18 cellular contexts compared by ENCODE assay signal in genomic region chr18:9787716-9788115, GRCh38.
DNase-seq lines count a peak whose midpoint lies in the region; ATAC-seq and TF ChIP-seq lines count a peak whose summit lies in the region.
"Had no signal": no experiment of that assay in that cellular context is flagged by ENCODE, and none has a peak within 500 bp of the region (broad histone marks: within the 10 kb centered on the region; RNA-seq: fewer than 3 reads in every experiment).

No MANE protein-coding gene starts in this region.

- no peak overlapping the region for H2AFZ ChIP-seq in fibroblast of lung (ENCODE audit: low read length)

- H3K9me3 ChIP-seq in fibroblast of lung (ENCODE audit: control insufficient read depth, insufficient read depth, low read depth, low read length) (no peaks in the 10 kb centered on the region), upper lobe of right lung (no peaks in the 10 kb centered on the region)
- H3K9me3 ChIP-seq: BLaER1, SJCRH30 had no signal

- intact Hi-C loops in upper lobe of right lung (cut with DNase I) (no loop called here), Right ventricle myocardium inferior (cut with DNase I) (no loop called here)

- TF ChIP-seq CTCF in fibroblast of lung (conservative IDR thresholded peaks at IDR 0.05 in 1 of 2, IDR thresholded peaks at IDR 0.05 in 1 of 2; ENCODE audit: low read depth in 1 of 2, low read length in 2 of 2), result no peak
- TF ChIP-seq CTCF in upper lobe of right lung (IDR thresholded peaks at IDR 0.05), result no peak

- peak; percentile 50 for DNase-seq in HS-5 (ENCODE audit: low read depth)
- DNase-seq in RPMI7951 (ENCODE audit: low read depth), result peak; percentile 60
- peak; percentile 64 to 87 for DNase-seq in fibroblast of lung (ENCODE audit: low read depth in 2 of 2)
- no peak for DNase-seq in upper lobe of right lung
- DNase-seq in Right ventricle myocardium inferior (ENCODE audit: missing footprints), result no peak
- DNase-seq in activated T-cell treated with anti-CD3 and anti-CD28 coated beads, Interleukin-2, amount 50 U/mL, for 4 hours, result no peak
- DNase-seq: activated CD8-positive, alpha-beta memory T cell treated with anti-CD3 and anti-CD28 coated beads for 24 hours; caudate nucleus; islet precursor cell; NCI-H1694 treated with DMSO at 0.1 percent for 48 hours; SJCRH30; stimulated activated CD4-positive, alpha-beta T cell treated with anti-CD3 and anti-CD28 coated beads, Interleukin-4, amount 100 ng/mL, for 24 hours had no signal

- H3K9me3 Mint-ChIP-seq in activated T-cell treated with anti-CD3 and anti-CD28 coated beads, Interleukin-2, amount 50 U/mL, for 4 hours, result peaks cover 12% of the 10 kb centered on the region
- H3K9me3 Mint-ChIP-seq: natural killer cell treated with Interleukin-12 subunit alpha and Interleukin-12 subunit beta and Interleukin-15 and Interleukin-18, amount 100 ng/mL, for 72 hours; T-helper 2 cell treated with Interferon-gamma antibody and Interleukin-4, amounts not matched to agents 5 μg/mL and 100 μg/mL, for 36 hours had no signal

- H4K20me1 ChIP-seq in fibroblast of lung (ENCODE audit: control insufficient read depth, extremely low read depth, insufficient read depth, low read length), result no peaks in the 10 kb centered on the region
- H4K20me1 ChIP-seq: BLaER1 had no signal

- H3K27me3 ChIP-seq in fibroblast of lung (ENCODE audit: control insufficient read depth, insufficient read depth, low read length), result no peaks in the 10 kb centered on the region
- H3K27me3 ChIP-seq in upper lobe of right lung, result no peaks in the 10 kb centered on the region
- H3K27me3 ChIP-seq: BLaER1, SJCRH30 had no signal

- H3K27me3 Mint-ChIP-seq in activated T-cell treated with anti-CD3 and anti-CD28 coated beads, Interleukin-2, amount 50 U/mL, for 4 hours (ENCODE audit: low read depth), result peaks cover 4% of the 10 kb centered on the region

- no peaks in the 10 kb centered on the region for H3K4me1 ChIP-seq in fibroblast of lung (ENCODE audit: control insufficient read depth, extremely low read depth, insufficient read depth, low read length)
- H3K4me1 ChIP-seq in upper lobe of right lung, result no peaks in the 10 kb centered on the region
- H3K4me1 ChIP-seq: BLaER1, SJCRH30 had no signal

- no peak overlapping the region for H3K9ac ChIP-seq in fibroblast of lung (ENCODE audit: insufficient read depth, low read length)
- H3K9ac ChIP-seq: BLaER1 had no signal

- no peak overlapping the region for H3K4me2 ChIP-seq in fibroblast of lung (ENCODE audit: extremely low read depth, insufficient read depth, low read length)
- H3K4me2 ChIP-seq: BLaER1 had no signal

- no peaks in the 10 kb centered on the region for H3K4me1 Mint-ChIP-seq in activated T-cell treated with anti-CD3 and anti-CD28 coated beads, Interleukin-2, amount 50 U/mL, for 4 hours (ENCODE audit: low read depth)

- no peaks in the 10 kb centered on the region for H3K79me2 ChIP-seq in fibroblast of lung (ENCODE audit: control insufficient read depth, insufficient read depth, low read length)

- H3K36me3 ChIP-seq in fibroblast of lung (ENCODE audit: control insufficient read depth, insufficient read depth, low read length) (no peaks in the 10 kb centered on the region), upper lobe of right lung (no peaks in the 10 kb centered on the region)
- H3K36me3 ChIP-seq: BLaER1, SJCRH30 had no signal

- peak; percentile 69 for ATAC-seq in upper lobe of right lung
- ATAC-seq in Right ventricle myocardium inferior, result no peak
- no peak for ATAC-seq in GM21447 (IDR thresholded peaks at IDR 0.05; ENCODE audit: unreplicated experiment)
- no peak for ATAC-seq in activated T-cell treated with anti-CD3 and anti-CD28 coated beads, Interleukin-2, amount 50 U/mL, for 4 hours
- ATAC-seq: GM12878; natural killer cell treated with Interleukin-12 subunit alpha and Interleukin-12 subunit beta and Interleukin-15 and Interleukin-18, amount 100 ng/mL, for 72 hours had no signal

- no peaks in the 10 kb centered on the region for H3K36me3 Mint-ChIP-seq in activated T-cell treated with anti-CD3 and anti-CD28 coated beads, Interleukin-2, amount 50 U/mL, for 4 hours (ENCODE audit: insufficient read depth)
- H3K36me3 Mint-ChIP-seq: natural killer cell treated with Interleukin-12 subunit alpha and Interleukin-12 subunit beta and Interleukin-15 and Interleukin-18, amount 100 ng/mL, for 72 hours had no signal

- H3K27ac ChIP-seq in fibroblast of lung (ENCODE audit: insufficient read depth, low read length) (no peak overlapping the region), upper lobe of right lung (no peak overlapping the region)
- H3K27ac ChIP-seq: BLaER1, SJCRH30 had no signal

- H3K4me3 ChIP-seq in fibroblast of lung (replicated peaks in 1 of 4; ENCODE audit: control extremely low read depth in 1 of 4, insufficient read depth in 1 of 4, low read depth in 3 of 4, low read length in 4 of 4) (no peak overlapping the region), upper lobe of right lung (no peak overlapping the region)
- H3K4me3 ChIP-seq: BLaER1, GM12878, SJCRH30, skin epidermis had no signal

- H3K4me3 Mint-ChIP-seq in activated T-cell treated with anti-CD3 and anti-CD28 coated beads, Interleukin-2, amount 50 U/mL, for 4 hours, result no peak overlapping the region
- H3K4me3 Mint-ChIP-seq: natural killer cell treated with Interleukin-12 subunit alpha and Interleukin-12 subunit beta and Interleukin-15 and Interleukin-18, amount 100 ng/mL, for 72 hours; T-helper 2 cell treated with Interferon-gamma antibody and Interleukin-4, amounts not matched to agents 5 μg/mL and 100 μg/mL, for 36 hours had no signal

Comparison
In these comparisons a context has a peak if more than half of its experiments do, and no peak if none do; other contexts are left out.
1. DNase-seq: peak in HS-5 (single experiment), RPMI7951 (single experiment) and fibroblast of lung (2 of 2); none in upper lobe of right lung (single experiment), Right ventricle myocardium inferior (single experiment) and activated T-cell treated with anti-CD3 and anti-CD28 coated beads, Interleukin-2, amount 50 U/mL, for 4 hours (single experiment).